Comparison of ENCODE assay signal across 13 cellular contexts in the genomic region with DNA sequence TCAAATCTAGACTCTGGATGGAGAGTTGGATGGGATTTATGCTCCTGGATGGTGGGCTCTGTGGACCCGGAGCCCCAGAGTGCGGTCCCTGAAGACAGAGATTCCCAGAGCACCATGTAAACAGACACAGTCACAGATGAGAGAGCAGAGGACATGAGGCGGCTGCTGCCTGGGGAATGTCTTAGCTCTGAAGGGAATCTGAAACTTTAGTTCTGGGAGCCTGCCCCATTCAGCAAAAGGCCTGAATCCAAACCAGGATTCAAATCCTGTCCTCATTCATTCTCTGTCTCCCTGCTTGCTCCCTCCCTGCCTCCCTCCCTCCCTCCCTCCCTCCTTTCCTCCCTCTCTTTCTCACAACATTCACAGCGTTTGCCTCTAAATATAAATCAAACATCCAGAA. TPM values are rescaled to one million over a fixed set of nuclear protein-coding genes. Genes with fewer than 3 reads are reported as not detected.
DNase-seq lines count a peak whose midpoint lies in the region; ATAC-seq, FAIRE-seq and TF ChIP-seq lines count a peak whose summit lies in the region.
"Had no signal": no experiment of that assay in that cellular context is flagged by ENCODE, and none has a peak within 500 bp of the region (broad histone marks: within the 10 kb centered on the region; RNA-seq: fewer than 3 reads in every experiment).

No MANE protein-coding gene starts in this region.

- H3K27ac ChIP-seq in AG04450 (ENCODE audit: low read depth, low read length) (peak overlapping the region; percentile 69), astrocyte (ENCODE audit: low read depth, low read length) (peak overlapping the region; percentile 23), right lobe of liver (peak overlapping the region in 2 of 3 donors; percentile 10 to 16), sigmoid colon (peak overlapping the region; percentile 75 to 92 (median 82))
- H3K27ac ChIP-seq: KMS-11 had no signal

- H3K36me3 Mint-ChIP-seq in astrocyte (ENCODE audit: low read depth, unreplicated experiment): peaks cover 2% of the 10 kb centered on the region

- no peak for ATAC-seq in right lobe of liver
- ATAC-seq: HCT116, PC-3 had no signal

- no peak overlapping the region for H2AFZ ChIP-seq in astrocyte (ENCODE audit: low read depth, low read length)

- H3K4me3 Mint-ChIP-seq in astrocyte (ENCODE audit: unreplicated experiment): no peak overlapping the region

- no peak overlapping the region for H3K4me3 ChIP-seq in AG04450 (ENCODE audit: low read depth, low read length)
- H3K4me3 ChIP-seq in astrocyte (ENCODE audit: insufficient read depth, low read depth, low read length): no peak overlapping the region
- H3K4me3 ChIP-seq in right lobe of liver: no peak overlapping the region
- peak overlapping the region in 2 of 4 donors; percentile 5 to 17 for H3K4me3 ChIP-seq in sigmoid colon
- H3K4me3 ChIP-seq in lower leg skin (ENCODE audit: low read depth, poor library complexity, severe bottlenecking): no peak overlapping the region

- no peak for TF ChIP-seq POLR2A in right lobe of liver (IDR thresholded peaks at IDR 0.05)
- TF ChIP-seq POLR2A in sigmoid colon (IDR thresholded peaks at IDR 0.05): no peak
- TF ChIP-seq POLR2A in lower leg skin (IDR thresholded peaks at IDR 0.05): no peak

- H3K27me3 ChIP-seq in AG04450 (ENCODE audit: control insufficient read depth, insufficient read depth, low read length): no peaks in the 10 kb centered on the region
- no peaks in the 10 kb centered on the region for H3K27me3 ChIP-seq in astrocyte (ENCODE audit: insufficient read depth, low read length)
- no peaks in the 10 kb centered on the region for H3K27me3 ChIP-seq in right lobe of liver
- H3K27me3 ChIP-seq in sigmoid colon: no peaks in the 10 kb centered on the region

- H3K4me2 ChIP-seq in astrocyte (ENCODE audit: low read length): peak overlapping the region; percentile 29
- H3K4me2 ChIP-seq: KMS-11 had no signal

- DNase-seq in AG04450 (ENCODE audit: low read depth, low spot score) (no peak), astrocyte (ENCODE audit: low read depth) (no peak), right lobe of liver (no peak), sigmoid colon (peak; percentile 74), lower leg skin (ENCODE audit: low spot score in 2 of 2) (no peak), CD1c-positive myeloid dendritic cell (ENCODE audit: extremely low spot score) (no peak), cerebellum (ENCODE audit: low spot score) (no peak), COLO829 (ENCODE audit: low spot score) (no peak)
- DNase-seq: activated gamma-delta T cell, kidney, PC-3 had no signal

- no peak for FAIRE-seq in astrocyte (lab: Jason Lieb, UNC)
- FAIRE-seq: kidney had no signal

- peaks cover 2% of the 10 kb centered on the region for H3K9me3 Mint-ChIP-seq in astrocyte (ENCODE audit: unreplicated experiment)

- H3K9me3 ChIP-seq in AG04450 (ENCODE audit: control insufficient read depth, insufficient read depth, low read length) (no peaks in the 10 kb centered on the region), astrocyte (ENCODE audit: insufficient read depth, low read depth, low read length) (no peaks in the 10 kb centered on the region), right lobe of liver (no peaks in the 10 kb centered on the region), sigmoid colon (no peaks in the 10 kb centered on the region)

- H3K79me2 ChIP-seq in astrocyte (ENCODE audit: insufficient read depth, low read length): no peaks in the 10 kb centered on the region

- H3K9ac ChIP-seq in astrocyte (ENCODE audit: low read length): peak overlapping the region; percentile 22
- H3K9ac ChIP-seq: KMS-11 had no signal

- WGBS in right lobe of liver (ENCODE audit: insufficient coverage, low coverage, low lambda C conversion rate, missing lambda C conversion rate): 29% methylated on average over 1 of the region's 4 CpGs
- WGBS in sigmoid colon, 2 donors: 56 to 65% methylated on average over 4 of the region's 4 CpGs
- 57 to 66% methylated on average over 4 of the region's 4 CpGs for WGBS in lower leg skin, 2 donors

- intact Hi-C loops in right lobe of liver (cut with DNase I) (no loop called here), sigmoid colon (cut with DNase I) (no loop called here), lower leg skin (cut with DNase I; ENCODE audit: low total_unique reads) (no loop called here)

- POLR2A ChIA-PET in AG04450 (lab: Yijun Ruan, JAX): interaction anchor here (1.4 kb wide), 1 partner anchor 13 kb away, joined by 6 read pairs; no protein-coding TSS in a partner anchor

- CTCF ChIA-PET in AG04450 (lab: Charles Lee): interaction anchor here (0.9 kb wide), 1 partner anchor 28 kb away, joined by 3 read pairs; no protein-coding TSS in a partner anchor

- H4K20me1 ChIP-seq in astrocyte (ENCODE audit: insufficient read depth, low read length): no peaks in the 10 kb centered on the region

- TF ChIP-seq EP300 in sigmoid colon (IDR thresholded peaks at IDR 0.05): no peak

- H3K4me1 ChIP-seq in astrocyte (ENCODE audit: insufficient read depth, low read length): peaks cover 15% of the 10 kb centered on the region
- no peaks in the 10 kb centered on the region for H3K4me1 ChIP-seq in right lobe of liver
- peaks cover 0 to 55% (median 38%) of the 10 kb centered on the region in 4 donors for H3K4me1 ChIP-seq in sigmoid colon

- H3K36me3 ChIP-seq in astrocyte (ENCODE audit: insufficient read depth, low read length) (no peaks in the 10 kb centered on the region), right lobe of liver (no peaks in the 10 kb centered on the region), sigmoid colon (no peaks in the 10 kb centered on the region)

- no peaks in the 10 kb centered on the region for H3K27me3 Mint-ChIP-seq in astrocyte (ENCODE audit: low read depth, unreplicated experiment)

- no peak overlapping the region for H3K27ac Mint-ChIP-seq in astrocyte (ENCODE audit: unreplicated experiment)

- no peak for TF ChIP-seq CTCF in AG04450 (IDR thresholded peaks at IDR 0.05; ENCODE audit: low read depth, low read length)
- TF ChIP-seq CTCF in astrocyte (IDR thresholded peaks at IDR 0.05; ENCODE audit: insufficient read depth, low read depth, low read length): no peak
- no peak for TF ChIP-seq CTCF in right lobe of liver (IDR thresholded peaks at IDR 0.05)
- no peak for TF ChIP-seq CTCF in sigmoid colon (IDR thresholded peaks at IDR 0.05)
- no peak for TF ChIP-seq CTCF in lower leg skin (IDR thresholded peaks at IDR 0.05)

- peaks cover 34% of the 10 kb centered on the region for H3K4me1 Mint-ChIP-seq in astrocyte (ENCODE audit: low read depth, unreplicated experiment)

RNA-seq across cellular contexts. Expression of gene CALD1, which starts 49.5 kb away (rescaled TPM):
- polyA plus RNA-seq in AG04450 (2011; rRNA removed) (578 and 804 TPM in 2 replicates), sigmoid colon (100 to 1,000 TPM in 1 of 3 donors, 10 to 100 TPM in 2; 34.7 to 125 (median 79.3) TPM)
- 391 and 424 TPM in 2 replicates for polyA minus RNA-seq in AG04450 (2011; rRNA and poly(A)+ RNA removed)
- total RNA-seq in astrocyte (1,834 and 1,872 TPM in 2 replicates), right lobe of liver (100 to 1,000 TPM; 110 to 181 (median 131) TPM), sigmoid colon (1,000 to 10,000 TPM; 1,069 to 2,150 (median 1,500) TPM), lower leg skin (10 to 100 TPM; 30.3 to 95.7 (median 58.0) TPM), cerebellum (41.8 TPM)

Comparison
In these comparisons a context has a peak if more than half of its experiments do, and no peak if none do; other contexts are left out.
1. H3K27ac ChIP-seq: peak in every context shown above with its lines; median percentile 82 in sigmoid colon; 69 in AG04450; 23 in astrocyte; 13 in right lobe of liver.
2. RNA of gene CALD1, which starts 49.5 kb away (total RNA-seq): 1,834 to 1,872 TPM in astrocyte and 1,069 to 2,150 TPM in sigmoid colon; 110 to 181 TPM in right lobe of liver, 30.3 to 95.7 TPM in lower leg skin and 41.8 TPM in cerebellum (single experiment); every median in the first group is over 4 times any median in the second.